17 cellular contexts compared by ENCODE assay signal in genomic region chr2:240502059-240502429, GRCh38.
"Had no signal": no experiment of that assay in that cellular context is flagged by ENCODE, and none has a peak within 500 bp of the region (broad histone marks: within the 10 kb centered on the region; RNA-seq: fewer than 3 reads in every experiment).

No MANE protein-coding gene starts in this region.

- H3K79me2 ChIP-seq: parathyroid adenoma had no signal

- H3K4me1 ChIP-seq: esophagus muscularis mucosa, neural progenitor cell, parathyroid adenoma, testis, upper lobe of right lung had no signal

- H3K27me3 Mint-ChIP-seq: activated B cell treated with CpG ODN at 0.5 μM for 24 hours; activated naive CD8-positive, alpha-beta T cell; stimulated activated naive CD8-positive, alpha-beta T cell treated with anti-CD3 and anti-CD28 coated beads, Interleukin-15, amount 100 ng/mL, for 72 hours had no signal

- H3K4me2 ChIP-seq: neural progenitor cell had no signal

- H3K4me3 Mint-ChIP-seq: activated B cell treated with CpG ODN at 0.5 μM for 24 hours; activated naive CD8-positive, alpha-beta T cell; mesothelial cell of epicardium; neural progenitor cell; stimulated activated naive CD8-positive, alpha-beta T cell treated with anti-CD3 and anti-CD28 coated beads, Interleukin-15, amount 100 ng/mL, for 72 hours; T-helper 2 cell treated with Interferon-gamma antibody and Interleukin-4, amounts not matched to agents 5 μg/mL and 100 μg/mL, for 36 hours had no signal

- DNase-seq: activated B cell treated with CpG ODN at 0.5 μM for 24 hours; activated CD4-positive, alpha-beta T cell treated with anti-CD3 and anti-CD28 coated beads for 48 hours; amniotic stem cell; hypothalamus; retina; stimulated activated CD4-positive, alpha-beta T cell treated with anti-CD3 and anti-CD28 coated beads, Interleukin-15, amount 100 ng/mL, for 24 hours; stimulated activated CD4-positive, alpha-beta T cell treated with anti-CD3 and anti-CD28 coated beads, Interleukin-4, amount 100 ng/mL, for 4 hours; stimulated activated naive CD8-positive, alpha-beta T cell treated with anti-CD3 and anti-CD28 coated beads, Interleukin-15, amount 100 ng/mL, for 72 hours; testis; upper lobe of right lung had no signal

- H3K27me3 ChIP-seq: esophagus muscularis mucosa, neural progenitor cell, testis, upper lobe of right lung had no signal

- H3K27ac ChIP-seq: esophagus muscularis mucosa, neural progenitor cell, parathyroid adenoma, testis, upper lobe of right lung had no signal

- H3K9ac ChIP-seq: neural progenitor cell, parathyroid adenoma had no signal

- H3K9me3 ChIP-seq: esophagus muscularis mucosa, testis, upper lobe of right lung had no signal

- H2AFZ ChIP-seq: neural progenitor cell, parathyroid adenoma had no signal

- H3K4me1 Mint-ChIP-seq: activated B cell treated with CpG ODN at 0.5 μM for 24 hours; mesothelial cell of epicardium; neural progenitor cell; stimulated activated naive CD8-positive, alpha-beta T cell treated with anti-CD3 and anti-CD28 coated beads, Interleukin-15, amount 100 ng/mL, for 72 hours had no signal

- ATAC-seq: stimulated activated naive CD8-positive, alpha-beta T cell treated with anti-CD3 and anti-CD28 coated beads, Interleukin-15, amount 100 ng/mL, for 72 hours; upper lobe of right lung had no signal

- H3K9me3 Mint-ChIP-seq: activated B cell treated with CpG ODN at 0.5 μM for 24 hours; mesothelial cell of epicardium; neural progenitor cell; stimulated activated naive CD8-positive, alpha-beta T cell treated with anti-CD3 and anti-CD28 coated beads, Interleukin-15, amount 100 ng/mL, for 72 hours; T-helper 2 cell treated with Interferon-gamma antibody and Interleukin-4, amounts not matched to agents 5 μg/mL and 100 μg/mL, for 36 hours had no signal

- H3K27ac Mint-ChIP-seq: activated B cell treated with CpG ODN at 0.5 μM for 24 hours; activated naive CD8-positive, alpha-beta T cell; mesothelial cell of epicardium; neural progenitor cell; T-helper 2 cell treated with Interferon-gamma antibody and Interleukin-4, amounts not matched to agents 5 μg/mL and 100 μg/mL, for 36 hours had no signal

- H3K4me3 ChIP-seq: esophagus muscularis mucosa, lung, neural progenitor cell, testis, upper lobe of right lung had no signal

- H3K36me3 ChIP-seq: neural progenitor cell had no signal

- H3K36me3 Mint-ChIP-seq: neural progenitor cell had no signal
